In genomic region chr5:56298329-56298962, GRCh38 we compare ENCODE assay signal across 21 cellular contexts.
DNase-seq lines count a peak whose midpoint lies in the region; ATAC-seq and TF ChIP-seq lines count a peak whose summit lies in the region.
"Had no signal": no experiment of that assay in that cellular context is flagged by ENCODE, and none has a peak within 500 bp of the region (broad histone marks: within the 10 kb centered on the region; RNA-seq: fewer than 3 reads in every experiment).

No MANE protein-coding gene starts in this region.

- H3K9me3 Mint-ChIP-seq in activated T-cell treated with anti-CD3 and anti-CD28 coated beads, Interleukin-2, amount 50 U/mL, for 72 hours, result peaks cover 0 to 2% of the 10 kb centered on the region in 2 donors
- no peaks in the 10 kb centered on the region for H3K9me3 Mint-ChIP-seq in activated T-cell treated with anti-CD3 and anti-CD28 coated beads, Interleukin-2, amount 50 U/mL, for 24 hours
- H3K9me3 Mint-ChIP-seq: CD8-positive, alpha-beta T cell had no signal

- H3K4me1 ChIP-seq in heart left ventricle, result peaks cover 0 to 25% (median 11%) of the 10 kb centered on the region in 12 donors
- no peaks in the 10 kb centered on the region for H3K4me1 ChIP-seq in lower lobe of right lung
- no peaks in the 10 kb centered on the region for H3K4me1 ChIP-seq in upper lobe of right lung
- H3K4me1 ChIP-seq in esophagus muscularis mucosa, result peaks cover 0 to 17% (median 7%) of the 10 kb centered on the region in 4 donors
- H3K4me1 ChIP-seq: Peyer's patch had no signal

- ATAC-seq in activated T-cell treated with anti-CD3 and anti-CD28 coated beads, Interleukin-2, amount 50 U/mL, for 72 hours (replicated peaks in 1 of 2), result no peak
- ATAC-seq in heart left ventricle, result peak in 3 of 4 donors; percentile 60 to 82 (median 65)
- ATAC-seq in lower lobe of right lung, result peak; percentile 26 to 32
- ATAC-seq in upper lobe of right lung, result peak; percentile 46
- ATAC-seq: CD8-positive, alpha-beta T cell had no signal

- no peak for TF ChIP-seq EP300 in esophagus muscularis mucosa (IDR thresholded peaks at IDR 0.05)

- H3K27ac Mint-ChIP-seq in activated T-cell treated with anti-CD3 and anti-CD28 coated beads, Interleukin-2, amount 50 U/mL, for 72 hours, result peak overlapping the region; percentile 42
- no peak overlapping the region for H3K27ac Mint-ChIP-seq in activated T-cell treated with anti-CD3 and anti-CD28 coated beads, Interleukin-2, amount 50 U/mL, for 24 hours
- H3K27ac Mint-ChIP-seq: CD8-positive, alpha-beta T cell; H9; HFFc6 had no signal

- DNase-seq in activated T-cell treated with anti-CD3 and anti-CD28 coated beads, Interleukin-2, amount 50 U/mL, for 72 hours, result no peak
- no peak for DNase-seq in activated T-cell treated with anti-CD3 and anti-CD28 coated beads, Interleukin-2, amount 50 U/mL, for 24 hours
- DNase-seq in heart left ventricle, result peak in 3 of 5 donors; percentile 40 to 59 (median 50)
- DNase-seq in lower lobe of right lung, result no peak
- no peak for DNase-seq in upper lobe of right lung
- no peak for DNase-seq in SKM-1 treated with dmso at 0.1 percent for 144 hours (lab: John Stamatoyannopoulos, UW; ENCODE audit: unreplicated experiment)
- DNase-seq in esophagus muscularis mucosa (ENCODE audit: extremely low spot score), result no peak
- DNase-seq in stimulated activated naive CD4-positive, alpha-beta T cell (lab: John Stamatoyannopoulos, UW), result no peak
- DNase-seq: ACHN; CD8-positive, alpha-beta T cell; DMS153; H9; HFFc6; NCI-H1694; NCI-H2081; NCI-H2171 treated with DMSO at 0.1 percent for 48 hours; NCI-H524 treated with DMSO at 0.1 percent for 48 hours; NCI-H82; Peyer's patch had no signal

- H3K27me3 Mint-ChIP-seq in activated T-cell treated with anti-CD3 and anti-CD28 coated beads, Interleukin-2, amount 50 U/mL, for 72 hours (ENCODE audit: low read depth), result no peaks in the 10 kb centered on the region
- no peaks in the 10 kb centered on the region for H3K27me3 Mint-ChIP-seq in activated T-cell treated with anti-CD3 and anti-CD28 coated beads, Interleukin-2, amount 50 U/mL, for 24 hours

- TF ChIP-seq CTCF in heart left ventricle (IDR thresholded peaks at IDR 0.05), result no peak
- TF ChIP-seq CTCF in lower lobe of right lung (IDR thresholded peaks at IDR 0.05), result no peak
- TF ChIP-seq CTCF in upper lobe of right lung (IDR thresholded peaks at IDR 0.05), result no peak
- no peak for TF ChIP-seq CTCF in esophagus muscularis mucosa (IDR thresholded peaks at IDR 0.05)

- H3K36me3 ChIP-seq in heart left ventricle, result no peaks in the 10 kb centered on the region
- H3K36me3 ChIP-seq in lower lobe of right lung, result no peaks in the 10 kb centered on the region
- no peaks in the 10 kb centered on the region for H3K36me3 ChIP-seq in upper lobe of right lung
- H3K36me3 ChIP-seq in esophagus muscularis mucosa, result no peaks in the 10 kb centered on the region
- H3K36me3 ChIP-seq: Peyer's patch, SJSA1 had no signal

- WGBS in heart left ventricle, 4 donors, result 72 to 81% (median 78%) methylated on average over 8 of the region's 8 CpGs
- 88% methylated on average over 8 of the region's 8 CpGs for WGBS in esophagus muscularis mucosa

- H3K27ac ChIP-seq in heart left ventricle, result peak overlapping the region in 8 of 12 donors; percentile 4 to 45 (median 24)
- no peak overlapping the region for H3K27ac ChIP-seq in lower lobe of right lung
- no peak overlapping the region for H3K27ac ChIP-seq in upper lobe of right lung
- H3K27ac ChIP-seq in esophagus muscularis mucosa (replicated peaks in 1 of 4), result no peak overlapping the region
- H3K27ac ChIP-seq: 22Rv1, Peyer's patch, SJSA1 had no signal

- H3K4me3 ChIP-seq in heart left ventricle, result no peak overlapping the region
- no peak overlapping the region for H3K4me3 ChIP-seq in lower lobe of right lung
- H3K4me3 ChIP-seq in upper lobe of right lung, result no peak overlapping the region
- H3K4me3 ChIP-seq in esophagus muscularis mucosa, result no peak overlapping the region
- H3K4me3 ChIP-seq: Peyer's patch, SJSA1 had no signal

- intact Hi-C loops in heart left ventricle (cut with DNase I) (no loop called here), lower lobe of right lung (cut with DNase I) (no loop called here), upper lobe of right lung (cut with DNase I) (no loop called here), esophagus muscularis mucosa (cut with DNase I) (no loop called here)

- no peaks in the 10 kb centered on the region for H3K36me3 Mint-ChIP-seq in activated T-cell treated with anti-CD3 and anti-CD28 coated beads, Interleukin-2, amount 50 U/mL, for 72 hours (ENCODE audit: insufficient read depth in 2 of 2)
- H3K36me3 Mint-ChIP-seq in activated T-cell treated with anti-CD3 and anti-CD28 coated beads, Interleukin-2, amount 50 U/mL, for 24 hours (ENCODE audit: low read depth), result no peaks in the 10 kb centered on the region
- H3K36me3 Mint-ChIP-seq: CD8-positive, alpha-beta T cell had no signal

- H3K27me3 ChIP-seq in heart left ventricle (no peaks in the 10 kb centered on the region), lower lobe of right lung (ENCODE audit: low read depth) (no peaks in the 10 kb centered on the region), upper lobe of right lung (no peaks in the 10 kb centered on the region), esophagus muscularis mucosa (no peaks in the 10 kb centered on the region)
- H3K27me3 ChIP-seq: Peyer's patch, SJSA1 had no signal

- H3K9me3 ChIP-seq in heart left ventricle (no peaks in the 10 kb centered on the region), lower lobe of right lung (no peaks in the 10 kb centered on the region), upper lobe of right lung (no peaks in the 10 kb centered on the region), esophagus muscularis mucosa (no peaks in the 10 kb centered on the region)
- H3K9me3 ChIP-seq: Peyer's patch, SJSA1 had no signal

- TF ChIP-seq POLR2A in heart left ventricle (IDR thresholded peaks at IDR 0.05) (no peak), esophagus muscularis mucosa (IDR thresholded peaks at IDR 0.05; ENCODE audit: low read depth) (no peak)

- H3K4me3 Mint-ChIP-seq in activated T-cell treated with anti-CD3 and anti-CD28 coated beads, Interleukin-2, amount 50 U/mL, for 72 hours, result no peak overlapping the region
- H3K4me3 Mint-ChIP-seq in activated T-cell treated with anti-CD3 and anti-CD28 coated beads, Interleukin-2, amount 50 U/mL, for 24 hours, result no peak overlapping the region
- H3K4me3 Mint-ChIP-seq: CD8-positive, alpha-beta T cell; H9; HFFc6 had no signal

- H3K4me1 Mint-ChIP-seq in activated T-cell treated with anti-CD3 and anti-CD28 coated beads, Interleukin-2, amount 50 U/mL, for 72 hours (ENCODE audit: low read depth), result peaks cover 11% of the 10 kb centered on the region
- H3K4me1 Mint-ChIP-seq in activated T-cell treated with anti-CD3 and anti-CD28 coated beads, Interleukin-2, amount 50 U/mL, for 24 hours (ENCODE audit: low read depth), result peaks cover 6% of the 10 kb centered on the region
- H3K4me1 Mint-ChIP-seq: H9 had no signal

Comparison
In these comparisons a context has a peak if more than half of its experiments do, and no peak if none do; other contexts are left out.
1. ATAC-seq: peak in heart left ventricle (3 of 4), lower lobe of right lung (2 of 2) and upper lobe of right lung (single experiment); none in activated T-cell treated with anti-CD3 and anti-CD28 coated beads, Interleukin-2, amount 50 U/mL, for 72 hours (0 of 2).
2. DNase-seq: peak in heart left ventricle (3 of 5); none in activated T-cell treated with anti-CD3 and anti-CD28 coated beads, Interleukin-2, amount 50 U/mL, for 72 hours (0 of 2), activated T-cell treated with anti-CD3 and anti-CD28 coated beads, Interleukin-2, amount 50 U/mL, for 24 hours (single experiment), lower lobe of right lung (single experiment), upper lobe of right lung (single experiment), SKM-1 treated with dmso at 0.1 percent for 144 hours (single experiment), esophagus muscularis mucosa (single experiment) and stimulated activated naive CD4-positive, alpha-beta T cell (0 of 6).
3. H3K27ac ChIP-seq: peak in heart left ventricle (8 of 12); none in lower lobe of right lung (single experiment), upper lobe of right lung (single experiment) and esophagus muscularis mucosa (0 of 4).